In the genomic region with DNA sequence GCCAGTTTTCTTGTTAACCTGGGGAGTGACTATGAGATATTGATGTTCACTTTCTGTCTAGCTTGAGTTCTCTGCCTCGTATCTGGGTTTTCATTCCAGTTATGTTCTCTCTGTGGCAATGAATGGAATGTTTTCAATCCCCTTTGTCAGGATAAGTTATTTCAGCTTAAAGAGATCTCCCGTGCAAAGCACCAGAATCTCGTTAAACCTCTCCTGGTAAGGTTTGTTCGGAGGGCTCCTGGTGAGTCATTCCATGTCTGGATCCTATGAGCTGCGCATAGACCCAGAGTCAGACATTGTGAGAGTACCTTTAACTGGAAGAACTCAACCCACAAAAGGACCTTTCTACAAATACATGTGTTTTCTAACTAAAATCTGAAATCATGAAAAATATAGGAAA, we compare ENCODE assay signal across 30 cellular contexts. TPM values are rescaled to one million over a fixed set of nuclear protein-coding genes. Genes with fewer than 3 reads are reported as not detected.
DNase-seq lines count a peak whose midpoint lies in the region; ATAC-seq and TF ChIP-seq lines count a peak whose summit lies in the region.
"Had no signal": no experiment of that assay in that cellular context is flagged by ENCODE, and none has a peak within 500 bp of the region (broad histone marks: within the 10 kb centered on the region; RNA-seq: fewer than 3 reads in every experiment).

No MANE protein-coding gene starts in this region.

- WGBS in hepatocyte (ENCODE audit: low lambda C conversion rate, missing lambda C conversion rate), result 20% methylated on average over 5 of the region's 5 CpGs

- H3K79me2 ChIP-seq in hepatocyte, result no peaks in the 10 kb centered on the region

- H3K9me3 ChIP-seq in hepatocyte (ENCODE audit: low read depth), result no peaks in the 10 kb centered on the region
- H3K9me3 ChIP-seq: BLaER1 treated with 17β-estradiol and CSF1 and Interleukin-3, amounts not matched to agents 10 nM and 100 nM; breast epithelium; esophagus squamous epithelium; left ventricle myocardium inferior; ovary; right atrium auricular region; upper lobe of right lung had no signal

- peak overlapping the region; percentile 73 for H3K27ac ChIP-seq in hepatocyte
- H3K27ac ChIP-seq: BLaER1 treated with 17β-estradiol and CSF1 and Interleukin-3, amounts not matched to agents 10 nM and 100 nM; breast epithelium; coronary artery; esophagus squamous epithelium; left ventricle myocardium inferior; ovary; PC-9; right atrium auricular region; upper lobe of right lung had no signal

- no peak overlapping the region for H2AFZ ChIP-seq in hepatocyte
- H2AFZ ChIP-seq: PC-9 had no signal

- no peaks in the 10 kb centered on the region for H3K27me3 ChIP-seq in hepatocyte
- H3K27me3 ChIP-seq: BLaER1 treated with 17β-estradiol and CSF1 and Interleukin-3, amounts not matched to agents 10 nM and 100 nM; breast epithelium; ovary; right atrium auricular region; upper lobe of right lung had no signal

- ATAC-seq in GM18861 (IDR thresholded peaks at IDR 0.05; ENCODE audit: unreplicated experiment), result no peak
- ATAC-seq: activated T-cell treated with anti-CD3 and anti-CD28 coated beads, Interleukin-2, amount 50 U/mL, for 4 hours; natural killer cell; stimulated activated effector memory CD8-positive, alpha-beta T cell treated with anti-CD3 and anti-CD28 coated beads, Interleukin-12 subunit alpha, Interleukin-12 subunit beta, amount 100 ng/mL, for 72 hours; upper lobe of right lung had no signal

- intact Hi-C loops in cardiac septum (cut with DNase I), result loop anchor here (5.0 kb wide), 1 partner anchor 67 kb away; no protein-coding TSS in a partner anchor

- no peaks in the 10 kb centered on the region for H3K9me2 ChIP-seq in hepatocyte (replicated peaks; ENCODE audit: insufficient read depth)

- H3K36me3 ChIP-seq in hepatocyte (replicated peaks; ENCODE audit: insufficient read depth, low read depth), result no peaks in the 10 kb centered on the region
- H3K36me3 ChIP-seq: BLaER1 treated with 17β-estradiol and CSF1 and Interleukin-3, amounts not matched to agents 10 nM and 100 nM; breast epithelium; esophagus squamous epithelium; left ventricle myocardium inferior; ovary; right atrium auricular region; upper lobe of right lung had no signal

- DNase-seq in H4 (ENCODE audit: low spot score), result peak; percentile 10
- peak; percentile 95 for DNase-seq in astrocyte of the hippocampus (ENCODE audit: low read depth, low spot score)
- DNase-seq in hepatocyte (ENCODE audit: low spot score), result peak; percentile 66
- peak; percentile 99 for DNase-seq in retinal pigment epithelial cell (ENCODE audit: low read depth)
- no peak for DNase-seq in activated naive CD4-positive, alpha-beta T cell (lab: John Stamatoyannopoulos, UW)
- DNase-seq in stimulated activated CD4-positive, alpha-beta T cell treated with anti-CD3 and anti-CD28 coated beads, Interleukin-15, amount 100 ng/mL, for 24 hours, result no peak
- DNase-seq in cardiac septum (ENCODE audit: low spot score), result no peak
- DNase-seq: activated CD4-positive, alpha-beta T cell treated with anti-CD3 and anti-CD28 coated beads, Interleukin-2, amount 10 ng/mL, durations not matched to agents 7 days and 5 days; activated T-cell treated with anti-CD3 and anti-CD28 coated beads, Interleukin-2, amount 50 U/mL, for 4 hours; esophagus squamous epithelium; HFFc6; Karpas-422; left ventricle myocardium inferior; MV-4-11; natural killer cell; NCI-H1694; NCI-H510A treated with DMSO at 0.1 percent for 48 hours; ovary; PC-9; SHP77; stimulated activated CD4-positive, alpha-beta T cell treated with anti-CD3 and anti-CD28 coated beads, Interleukin-4, amount 100 ng/mL, for 1 hour; substantia nigra; upper lobe of right lung had no signal

- H3K4me2 ChIP-seq in hepatocyte, result peak overlapping the region; percentile 12
- H3K4me2 ChIP-seq: BLaER1 treated with 17β-estradiol and CSF1 and Interleukin-3, amounts not matched to agents 10 nM and 100 nM; PC-9 had no signal

- H4K20me1 ChIP-seq in hepatocyte (ENCODE audit: insufficient read depth, poor library complexity, severe bottlenecking), result no peaks in the 10 kb centered on the region
- H4K20me1 ChIP-seq: BLaER1 treated with 17β-estradiol and CSF1 and Interleukin-3, amounts not matched to agents 10 nM and 100 nM had no signal

- TF ChIP-seq CTCF in hepatocyte (IDR thresholded peaks at IDR 0.05; ENCODE audit: poor library complexity) (no peak), retinal pigment epithelial cell (conservative IDR thresholded peaks at IDR 0.05; ENCODE audit: low read depth, low read length) (no peak)

- no peak overlapping the region for H3K4me3 ChIP-seq in hepatocyte
- no peak overlapping the region for H3K4me3 ChIP-seq in retinal pigment epithelial cell (ENCODE audit: low read length)
- H3K4me3 ChIP-seq: BLaER1 treated with 17β-estradiol and CSF1 and Interleukin-3, amounts not matched to agents 10 nM and 100 nM; breast epithelium; coronary artery; esophagus squamous epithelium; left ventricle myocardium inferior; ovary; PC-9; right atrium auricular region; upper lobe of right lung had no signal

- H3K4me1 ChIP-seq in hepatocyte (ENCODE audit: insufficient read depth), result peaks cover 3% of the 10 kb centered on the region
- H3K4me1 ChIP-seq: breast epithelium, esophagus squamous epithelium, upper lobe of right lung had no signal

RNA-seq across cellular contexts. Expression of a gene that starts 51.0 kb away (rescaled TPM):
- total RNA-seq in H4 (2014; rRNA removed; shearing (Covaris generic)), result not detected in 2 replicates
- total RNA-seq in hepatocyte (93.3 and 104 TPM in 2 replicates), cardiac septum (28.7 TPM)
- 96.0 and 96.4 TPM in 2 replicates for polyA plus RNA-seq in hepatocyte
- total RNA-seq: activated CD4-positive, alpha-beta T cell treated with anti-CD3 and anti-CD28 coated beads, Interleukin-2, amount 10 ng/mL, durations not matched to agents 7 days and 5 days; HFFc6 had no signal
- polyA plus RNA-seq: AG04450 had no signal

Comparison
In these comparisons a context has a peak if more than half of its experiments do, and no peak if none do; other contexts are left out.
1. DNase-seq: peak in H4 (single experiment), astrocyte of the hippocampus (single experiment), hepatocyte (single experiment) and retinal pigment epithelial cell (single experiment); none in activated naive CD4-positive, alpha-beta T cell (0 of 4), stimulated activated CD4-positive, alpha-beta T cell treated with anti-CD3 and anti-CD28 coated beads, Interleukin-15, amount 100 ng/mL, for 24 hours (single experiment) and cardiac septum (single experiment).
2. RNA of a gene that starts 51.0 kb away (total RNA-seq): 93.3 to 104 TPM in hepatocyte and 28.7 TPM in cardiac septum (single experiment); not detected in H4; every median in the first group is over 10 times any median in the second.